22 cellular contexts compared by ENCODE assay signal in the genomic region with DNA sequence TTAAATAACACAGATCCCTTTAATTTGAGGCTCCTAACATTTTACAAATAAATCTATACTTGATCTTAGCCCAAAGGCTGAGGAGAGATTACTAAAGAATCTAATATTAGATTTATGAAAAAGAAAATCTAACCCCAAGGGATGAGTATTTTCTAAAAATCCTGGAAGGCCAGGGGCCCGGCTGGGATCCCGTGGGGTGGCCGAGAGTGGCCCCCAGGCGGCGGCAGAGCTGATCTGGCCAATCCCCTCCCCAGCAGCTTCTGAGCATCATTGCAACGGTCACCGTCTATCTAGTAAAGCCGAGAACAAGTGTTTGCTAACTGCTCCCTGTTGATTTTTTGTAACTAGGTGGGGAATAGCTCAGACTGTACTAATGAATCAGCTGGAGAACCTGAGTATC. TPM values are rescaled to one million over a fixed set of nuclear protein-coding genes. Genes with fewer than 3 reads are reported as not detected.
DNase-seq lines count a peak whose midpoint lies in the region; ATAC-seq, FAIRE-seq and TF ChIP-seq lines count a peak whose summit lies in the region.
"Had no signal": no experiment of that assay in that cellular context is flagged by ENCODE, and none has a peak within 500 bp of the region (broad histone marks: within the 10 kb centered on the region; RNA-seq: fewer than 3 reads in every experiment).

No MANE protein-coding gene starts in this region.

- H4K20me1 ChIP-seq in H9 (ENCODE audit: control insufficient read depth, insufficient read depth, insufficient read length) (no peaks in the 10 kb centered on the region), K562 (replicated peaks; ENCODE audit: control insufficient read depth, insufficient read depth, low read length) (no peaks in the 10 kb centered on the region)

- TF ChIP-seq POLR2A in K562 (conservative IDR thresholded peaks at IDR 0.05), result no peak
- TF ChIP-seq POLR2A in sigmoid colon (IDR thresholded peaks at IDR 0.05), result no peak

- H3K27me3 Mint-ChIP-seq in H9 (ENCODE audit: low read depth), result peaks cover 6% of the 10 kb centered on the region

- no peaks in the 10 kb centered on the region for H3K23me2 ChIP-seq in H9 (ENCODE audit: insufficient read length, low read depth, low read length, poor library complexity, severe bottlenecking)

- H3K4me2 ChIP-seq in H9 (ENCODE audit: insufficient read depth, insufficient read length, low read length) (no peak overlapping the region), K562 (ENCODE audit: insufficient read depth, low read length) (no peak overlapping the region)
- H3K4me2 ChIP-seq: GM23338 had no signal

- no peak overlapping the region for H3T11ph ChIP-seq in H9 (ENCODE audit: low read length)

- FAIRE-seq in K562 (lab: Jason Lieb, UNC), result no peak
- FAIRE-seq: G401.6, GM12891, H54, HepG2 had no signal

- H3K27ac Mint-ChIP-seq in H9, result no peak overlapping the region
- H3K27ac Mint-ChIP-seq: CD4-positive, CD25-positive, alpha-beta regulatory T cell; CD8-positive, alpha-beta memory T cell; GM23338; IgD-negative memory B cell had no signal

- no peak overlapping the region for H2BK5ac ChIP-seq in H9 (ENCODE audit: insufficient read length, low read length)

- H4K8ac ChIP-seq in H9 (replicated peaks; ENCODE audit: insufficient read length, low read depth, low read length), result no peak overlapping the region

- no peak overlapping the region for H3K4ac ChIP-seq in H9 (ENCODE audit: low read depth, low read length)

- ATAC-seq in heart right ventricle (no peak), K562 (0 out of 3 replicates have a peak, but pooled peaks have one; percentile 30), GM18870 (IDR thresholded peaks at IDR 0.05; ENCODE audit: unreplicated experiment) (no peak)
- ATAC-seq: GM23338, HepG2 had no signal

- no peak overlapping the region for H2BK15ac ChIP-seq in H9 (ENCODE audit: low read depth, low read length)

- H3K4me3 ChIP-seq in left ventricle myocardium inferior (no peak overlapping the region), heart right ventricle (no peak overlapping the region), K562 (no peak overlapping the region), skeletal muscle tissue (ENCODE audit: low read length in 3 of 3) (no peak overlapping the region), sigmoid colon (no peak overlapping the region)
- H3K4me3 ChIP-seq: GM23338 had no signal

- no peak overlapping the region for H3K18ac ChIP-seq in H9 (ENCODE audit: insufficient read length, low read depth, low read length)

- H3K56ac ChIP-seq in H9 (ENCODE audit: insufficient read length, low read depth, low read length), result no peak overlapping the region

- peaks cover 12% of the 10 kb centered on the region for H3K36me3 ChIP-seq in left ventricle myocardium inferior
- H3K36me3 ChIP-seq in heart right ventricle, result peaks cover 0 to 16% (median 0%) of the 10 kb centered on the region in 9 donors
- H3K36me3 ChIP-seq in K562 (ENCODE audit: control insufficient read depth, insufficient read depth, low read length), result no peaks in the 10 kb centered on the region
- peaks cover 8 to 12% (median 11%) of the 10 kb centered on the region in 3 donors for H3K36me3 ChIP-seq in skeletal muscle tissue (ENCODE audit: control insufficient read depth in 3 of 3, insufficient read depth in 3 of 3, low read length in 3 of 3)
- no peaks in the 10 kb centered on the region for H3K36me3 ChIP-seq in sigmoid colon

- no TSS peak for BruUV-seq in K562 (replicated peaks; lab: Mats Ljungman, UMichigan)

- H3K4me3 Mint-ChIP-seq in H9, result no peak overlapping the region
- H3K4me3 Mint-ChIP-seq: CD4-positive, CD25-positive, alpha-beta regulatory T cell; CD8-positive, alpha-beta memory T cell; GM23338; IgD-negative memory B cell had no signal

- CTCF ChIA-PET in K562 (lab: Yijun Ruan, JAX; ENCODE audit: low intra/inter-chr PET ratio), result no interaction called here

- no peaks in the 10 kb centered on the region for H3K9me1 ChIP-seq in K562 (ENCODE audit: control insufficient read depth, insufficient read depth, low read length)

- DNase-seq in left ventricle myocardium inferior (no peak), heart right ventricle (no peak), H9 (no peak), K562 (ENCODE audit: extremely low read depth in 1 of 4, low spot score in 3 of 4) (peak in 2 of 4 experiments; percentile 26 to 31), sigmoid colon (no peak), NCI-H82 (lab: John Stamatoyannopoulos, UW) (no peak)
- DNase-seq: 8988T; C1 segment of cervical spinal cord; CD4-positive, CD25-positive, alpha-beta regulatory T cell; CD8-positive, alpha-beta memory T cell; COR-L47; DMS 273 treated with DMSO at 0.1 percent for 48 hours; DMS53; DND-41 had no signal

- H3K79me2 ChIP-seq in H9 (ENCODE audit: insufficient read depth, low read length) (no peaks in the 10 kb centered on the region), K562 (ENCODE audit: control insufficient read depth, insufficient read depth, low read length) (no peaks in the 10 kb centered on the region)

- TF ChIP-seq EP300 in K562 (IDR thresholded peaks at IDR 0.05; ENCODE audit: low read length) (no peak), sigmoid colon (IDR thresholded peaks at IDR 0.05) (no peak)

- H2BK20ac ChIP-seq in H9 (ENCODE audit: low read depth, low read length, poor library complexity, severe bottlenecking), result no peak overlapping the region

- 74% methylated on average over 8 of the region's 8 CpGs for WGBS in heart right ventricle, 2 donors
- no CpG with 5 or more reads among the region's 8 CpGs for WGBS in H9 (ENCODE audit: extremely low coverage, insufficient read length, low lambda C conversion rate)
- 4% methylated on average over 8 of the region's 8 CpGs for WGBS in K562 (ENCODE audit: insufficient coverage, low coverage, missing lambda C conversion rate)
- 84 to 91% methylated on average over 8 of the region's 8 CpGs for WGBS in sigmoid colon, 2 donors

- no peak for TF ChIP-seq RAD21 in K562 (CRISPR knock-in tag; conservative IDR thresholded peaks at IDR 0.05 in 1 of 2, IDR thresholded peaks at IDR 0.05 in 1 of 2)

- H3K27me3 ChIP-seq in left ventricle myocardium inferior (ENCODE audit: low read depth), result peaks cover 6% of the 10 kb centered on the region
- no peaks in the 10 kb centered on the region for H3K27me3 ChIP-seq in heart right ventricle
- H3K27me3 ChIP-seq in H9 (ENCODE audit: insufficient read depth, low read length), result no peaks in the 10 kb centered on the region
- peaks cover 9 to 38% of the 10 kb centered on the region in 2 experiments; a peak in 4 of 5 replicates for H3K27me3 ChIP-seq in K562 (ENCODE audit: control insufficient read depth in 2 of 2, insufficient read depth in 2 of 2, low read length in 2 of 2)
- H3K27me3 ChIP-seq in skeletal muscle tissue (ENCODE audit: control insufficient read depth in 3 of 3, insufficient read depth in 3 of 3, low read length in 3 of 3), result peaks cover 0 to 3% (median 0%) of the 10 kb centered on the region in 3 donors
- H3K27me3 ChIP-seq in sigmoid colon, result peaks cover 0 to 5% (median 0%) of the 10 kb centered on the region in 3 donors

- intact Hi-C loops in left ventricle myocardium inferior (cut with micrococcal nuclease), result no loop called here
- intact Hi-C loops in heart right ventricle (cut with DNase I), result no loop called here
- intact Hi-C loops in K562 (cut with micrococcal nuclease), result no loop called here
- intact Hi-C loops in sigmoid colon (cut with DNase I), result no loop called here

- H2BK12ac ChIP-seq in H9 (ENCODE audit: insufficient read length, low read depth, low read length), result no peak overlapping the region

- in situ Hi-C loops in K562 (cut with MboI), result no loop called here

- H3K14ac ChIP-seq in H9 (ENCODE audit: insufficient read depth, low read length), result no peak overlapping the region

- no peaks in the 10 kb centered on the region for H3K9me3 ChIP-seq in left ventricle myocardium inferior (replicated peaks)
- no peaks in the 10 kb centered on the region for H3K9me3 ChIP-seq in heart right ventricle
- no peaks in the 10 kb centered on the region for H3K9me3 ChIP-seq in H9 (ENCODE audit: control insufficient read depth, low read depth, low read length)
- no peaks in the 10 kb centered on the region for H3K9me3 ChIP-seq in K562 (replicated peaks; ENCODE audit: control insufficient read depth, insufficient read depth, low read depth, low read length)
- no peaks in the 10 kb centered on the region for H3K9me3 ChIP-seq in skeletal muscle tissue (ENCODE audit: control insufficient read depth in 3 of 3, low read length in 3 of 3)
- H3K9me3 ChIP-seq in sigmoid colon, result no peaks in the 10 kb centered on the region

- no peak overlapping the region for H3K9ac ChIP-seq in H9 (ENCODE audit: extremely low read depth, insufficient read length, low read length)
- H3K9ac ChIP-seq in K562 (ENCODE audit: insufficient read depth in 1 of 2, low read depth in 2 of 2, low read length in 2 of 2), result no peak overlapping the region
- no peak overlapping the region for H3K9ac ChIP-seq in skeletal muscle tissue (ENCODE audit: low read depth in 1 of 3, low read length in 3 of 3)

- POLR2A ChIA-PET in K562 (lab: Yijun Ruan, JAX), result no interaction called here

- peaks cover 2 to 5% (median 2%) of the 10 kb centered on the region in 3 experiments; a peak in 5 of 7 replicates for H3K36me3 Mint-ChIP-seq in H9 (ENCODE audit: insufficient read depth in 1 of 3, low read depth in 3 of 3)
- H3K36me3 Mint-ChIP-seq: CD4-positive, CD25-positive, alpha-beta regulatory T cell; CD8-positive, alpha-beta memory T cell had no signal

- peaks cover 31% of the 10 kb centered on the region for H3K4me1 ChIP-seq in left ventricle myocardium inferior
- H3K4me1 ChIP-seq in heart right ventricle, result peaks cover 3 to 31% (median 10%) of the 10 kb centered on the region in 9 donors
- H3K4me1 ChIP-seq in H9 (ENCODE audit: insufficient read depth, low read length), result no peaks in the 10 kb centered on the region
- H3K4me1 ChIP-seq in K562 (replicated peaks in 1 of 2; ENCODE audit: control insufficient read depth in 2 of 2, insufficient read depth in 2 of 2, low read length in 2 of 2), result peaks cover 7 to 17% of the 10 kb centered on the region in 2 experiments; a peak in 3 of 5 replicates
- peaks cover 25 to 38% (median 34%) of the 10 kb centered on the region in 3 donors for H3K4me1 ChIP-seq in skeletal muscle tissue (ENCODE audit: control insufficient read depth in 3 of 3, insufficient read depth in 3 of 3, low read length in 3 of 3)
- peaks cover 0 to 33% (median 26%) of the 10 kb centered on the region in 4 donors for H3K4me1 ChIP-seq in sigmoid colon

- H4K91ac ChIP-seq in H9 (ENCODE audit: insufficient read length, low read depth, low read length), result no peak overlapping the region

- H3K23ac ChIP-seq in H9 (ENCODE audit: insufficient read length, low read depth, low read length), result no peak overlapping the region

- 0 out of 4 replicates have a peak, but pooled peaks cover 0 to 9% of the 10 kb centered on the region in 2 experiments for H3K4me1 Mint-ChIP-seq in H9
- H3K4me1 Mint-ChIP-seq: CD4-positive, CD25-positive, alpha-beta regulatory T cell; CD8-positive, alpha-beta memory T cell; GM23338 had no signal

- H3K27ac ChIP-seq in left ventricle myocardium inferior (replicated peaks), result peak overlapping the region; percentile 93
- H3K27ac ChIP-seq in heart right ventricle, result peak overlapping the region in 1 of 10 donors; percentile 1
- H3K27ac ChIP-seq in H9 (ENCODE audit: insufficient read length, low read depth, low read length), result no peak overlapping the region
- H3K27ac ChIP-seq in K562 (ENCODE audit: extremely low read depth, low read depth, low read length), result no peak overlapping the region
- H3K27ac ChIP-seq in skeletal muscle tissue (ENCODE audit: low read depth, low read length), result peak overlapping the region; percentile 15
- no peak overlapping the region for H3K27ac ChIP-seq in sigmoid colon

- TF ChIP-seq CTCF in left ventricle myocardium inferior (IDR thresholded peaks at IDR 0.05; ENCODE audit: borderline replicate concordance) (no peak), heart right ventricle (IDR thresholded peaks at IDR 0.05) (no peak), H9 (conservative IDR thresholded peaks at IDR 0.05) (0 out of 3 replicates have a peak, but pooled peaks have one; percentile 19), K562 (IDR thresholded peaks at IDR 0.05 in 2 of 3, conservative IDR thresholded peaks at IDR 0.05 in 1 of 3; ENCODE audit: insufficient read depth in 2 of 3, low read depth in 1 of 3, low read length in 3 of 3) (0 out of 6 replicates have a peak, but pooled peaks of 1 of the 3 experiments have one; percentile 16), sigmoid colon (IDR thresholded peaks at IDR 0.05) (no peak)

- H2BK120ac ChIP-seq in H9 (ENCODE audit: low read depth, low read length, poor library complexity, severe bottlenecking), result no peak overlapping the region

- no peak overlapping the region for H2AFZ ChIP-seq in H9 (ENCODE audit: low read length)
- H2AFZ ChIP-seq in K562 (ENCODE audit: low read depth, low read length), result no peak overlapping the region
- H2AFZ ChIP-seq: GM23338 had no signal

- no peak overlapping the region for H4K5ac ChIP-seq in H9 (ENCODE audit: insufficient read length, low read depth, low read length)

- H2AK5ac ChIP-seq in H9 (ENCODE audit: insufficient read length, low read length), result no peak overlapping the region

- no peaks in the 10 kb centered on the region for H3K79me1 ChIP-seq in H9 (ENCODE audit: insufficient read depth, low read depth, low read length, poor library complexity, severe bottlenecking)

- H3K9me3 Mint-ChIP-seq in H9, result peaks cover 2 to 4% of the 10 kb centered on the region in 2 experiments; a peak in 4 of 5 replicates
- H3K9me3 Mint-ChIP-seq: CD8-positive, alpha-beta memory T cell had no signal

RNA-seq across cellular contexts. Expression of a gene that starts 37.5 kb away (rescaled TPM):
- total RNA-seq in left ventricle myocardium inferior (484 TPM), heart right ventricle (100 to 1,000 TPM; 381 to 939 (median 762) TPM), H9 (2021) (2.7 and 2.8 TPM in 2 replicates), K562 (2014; rRNA removed) (0.27 and 0.49 TPM in 2 replicates), K562 (2014; rRNA removed; fragmentation: Illumina TruSeq; extraction: Trizol) (0.35 and 0.55 TPM in 2 replicates), K562 (2015; rRNA removed; fragmentation: Illumina TruSeq; extraction: Trizol) (0.68 and 0.76 TPM in 2 replicates), K562 (2021) (0.31 and 0.54 TPM in 2 replicates), skeletal muscle tissue (124 TPM), sigmoid colon (1 to 10 TPM; 2.3 to 7.8 (median 4.5) TPM)
- polyA plus RNA-seq in heart right ventricle (100 to 1,000 TPM; 163 to 192 TPM), K562 (2011; rRNA removed) (0.29 and 0.38 TPM in 2 replicates), K562 (2014; fragmentation: Illumina TruSeq; extraction: Trizol) (0.19 and 0.43 TPM in 2 replicates), K562 (2014; fragmentation: Nextera tagmentation; extraction: Ambion mirVana) (under 1 TPM in 1 of 2 experiments, not detected in 1; 0.06 TPM), K562 (2014; rRNA removed) (0.49 and 0.58 TPM in 2 replicates), sigmoid colon (1 to 10 TPM; 1.2 to 4.9 (median 4.2) TPM)
- 0.32 and 0.46 TPM in 2 replicates for total RNA-seq in K562 (2011; cell fraction: chromatin; rRNA removed; ENCODE audit: low replicate concordance)
- total RNA-seq in K562 (2011; cell fraction: nucleolus; rRNA removed), result 1.3 and 1.5 TPM in 2 replicates
- 0.37 TPM in 1 of 2 replicates, not detected in the other for total RNA-seq in K562 (2011; cell fraction: nucleoplasm; rRNA removed)
- polyA plus RNA-seq in K562 (2011; cell fraction: cytosol; rRNA removed), result 0.37 and 0.52 TPM in 2 replicates
- polyA plus RNA-seq in K562 (2011; cell fraction: nucleus; rRNA removed), result 0.29 and 0.53 TPM in 2 replicates
- 0.73 and 0.97 TPM in 2 replicates for polyA plus RNA-seq in K562 (2012)
- polyA minus RNA-seq in K562 (2011; rRNA and poly(A)+ RNA removed), result 0.18 and 0.21 TPM in 2 replicates
- 0.76 TPM in 1 of 2 replicates, not detected in the other for polyA minus RNA-seq in K562 (2011; cell fraction: cytosol; rRNA and poly(A)+ RNA removed)
- 0.54 and 1.00 TPM in 2 replicates for polyA minus RNA-seq in K562 (2011; cell fraction: nucleus; rRNA and poly(A)+ RNA removed)

RNA-seq across cellular contexts. Expression of a gene that starts 51.9 kb away (rescaled TPM):
- total RNA-seq in left ventricle myocardium inferior (1.6 TPM), heart right ventricle (1 to 10 TPM in 3 of 10 donors, under 1 TPM in 7; 0.30 to 1.8 (median 0.78) TPM), H9 (2021) (54.8 and 55.0 TPM in 2 replicates), K562 (2014; rRNA removed) (7.9 and 9.9 TPM in 2 replicates), K562 (2014; rRNA removed; fragmentation: Illumina TruSeq; extraction: Trizol) (6.6 and 7.8 TPM in 2 replicates), K562 (2015; rRNA removed; fragmentation: Illumina TruSeq; extraction: Trizol) (8.4 and 9.0 TPM in 2 replicates), K562 (2021) (14.7 and 15.0 TPM in 2 replicates), skeletal muscle tissue (3.7 TPM), sigmoid colon (1 to 10 TPM; 6.7 to 9.9 (median 8.3) TPM)
- polyA plus RNA-seq in heart right ventricle (1 to 10 TPM; 1.9 to 3.2 TPM), K562 (2011; rRNA removed) (9.0 and 10.3 TPM in 2 replicates), K562 (2014; fragmentation: Illumina TruSeq; extraction: Trizol) (9.8 and 10.9 TPM in 2 replicates), K562 (2014; fragmentation: Nextera tagmentation; extraction: Ambion mirVana) (1 to 10 TPM in 1 of 2 experiments, under 1 TPM in 1; 0.28 to 1.6 TPM), K562 (2014; rRNA removed) (12.9 and 17.7 TPM in 2 replicates), sigmoid colon (10 to 100 TPM; 29.3 to 52.5 (median 39.6) TPM)
- total RNA-seq in K562 (2011; cell fraction: chromatin; rRNA removed; ENCODE audit: low replicate concordance), result 18.8 and 19.9 TPM in 2 replicates
- 13.2 and 14.3 TPM in 2 replicates for total RNA-seq in K562 (2011; cell fraction: nucleolus; rRNA removed)
- 19.1 and 25.3 TPM in 2 replicates for total RNA-seq in K562 (2011; cell fraction: nucleoplasm; rRNA removed)
- 7.6 and 7.7 TPM in 2 replicates for polyA plus RNA-seq in K562 (2011; cell fraction: cytosol; rRNA removed)
- 9.9 and 10.2 TPM in 2 replicates for polyA plus RNA-seq in K562 (2011; cell fraction: nucleus; rRNA removed)
- 10.7 and 14.1 TPM in 2 replicates for polyA plus RNA-seq in K562 (2012)
- polyA minus RNA-seq in K562 (2011; rRNA and poly(A)+ RNA removed), result 3.2 and 3.7 TPM in 2 replicates
- polyA minus RNA-seq in K562 (2011; cell fraction: cytosol; rRNA and poly(A)+ RNA removed), result 6.2 and 9.0 TPM in 2 replicates
- polyA minus RNA-seq in K562 (2011; cell fraction: nucleus; rRNA and poly(A)+ RNA removed), result 4.8 and 7.8 TPM in 2 replicates
- total RNA-seq: CD4-positive, CD25-positive, alpha-beta regulatory T cell; CD8-positive, alpha-beta memory T cell had no signal
- polyA plus RNA-seq: CD8-positive, alpha-beta memory T cell; IgD-negative memory B cell had no signal

Comparison
In these comparisons a context has a peak if more than half of its experiments do, and no peak if none do; other contexts are left out.
1. H3K27ac ChIP-seq: peak in left ventricle myocardium inferior (single experiment) and skeletal muscle tissue (single experiment); none in H9 (single experiment), K562 (single experiment) and sigmoid colon (0 of 4).
2. RNA of a gene that starts 37.5 kb away (total RNA-seq): 381 to 939 TPM in heart right ventricle, 484 TPM in left ventricle myocardium inferior (single experiment) and 124 TPM in skeletal muscle tissue (single experiment); 2.3 to 7.8 TPM in sigmoid colon, 2.7 to 2.8 TPM in H9 and 0.27 to 1.5 TPM in K562; every median in the first group is over 10 times any median in the second.